Comparison of ENCODE assay signal across 8 cellular contexts in the genomic region with DNA sequence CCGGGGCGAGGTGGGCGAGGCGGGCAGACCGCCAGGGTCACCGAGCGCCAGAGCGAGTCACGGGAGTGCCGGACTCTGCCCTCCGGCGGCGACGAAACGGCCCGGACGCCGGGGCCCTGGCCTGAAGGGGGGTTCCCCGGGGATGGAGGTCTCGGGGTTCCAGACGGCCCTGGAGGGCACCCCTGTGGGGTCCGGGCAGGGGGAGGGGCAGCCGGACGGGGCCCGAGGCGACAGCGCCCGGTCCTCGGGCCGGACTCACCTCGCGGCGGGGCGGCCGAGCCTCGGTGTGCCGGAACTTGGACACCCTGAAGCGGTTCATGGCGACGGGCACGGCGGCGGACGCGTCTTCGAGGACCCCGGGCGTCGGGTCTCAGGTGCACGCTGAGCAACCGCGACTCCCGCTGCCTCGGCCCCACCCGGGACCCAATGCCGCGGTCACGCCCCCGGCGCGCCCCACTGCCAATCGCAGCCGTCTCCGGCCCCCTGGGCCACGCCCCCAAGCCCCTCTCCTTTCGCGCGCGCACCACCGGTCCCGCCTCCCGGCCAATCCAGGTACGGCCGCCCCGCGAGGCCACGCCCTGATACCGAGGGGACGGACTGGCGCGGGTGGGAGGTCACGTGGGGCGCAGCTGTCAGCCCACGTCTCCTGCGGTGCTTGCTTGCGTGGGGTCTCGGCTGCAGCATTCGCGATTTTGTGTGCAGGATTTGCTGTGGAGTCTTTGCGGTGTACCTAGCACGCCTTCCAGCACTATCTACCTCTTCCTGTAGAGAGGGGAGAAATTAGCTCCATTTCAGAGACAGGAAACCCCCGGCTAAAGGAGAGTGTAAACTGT. TPM values are rescaled to one million over a fixed set of nuclear protein-coding genes. Genes with fewer than 3 reads are reported as not detected.
DNase-seq lines count a peak whose midpoint lies in the region; ATAC-seq, FAIRE-seq and TF ChIP-seq lines count a peak whose summit lies in the region.

A gene (minus strand): TSS at position 397 of the 833 bp plus-strand sequence. CDS start 78 bp downstream, at position 319.

- H3K4me3 ChIP-seq in right atrium auricular region = peak within 1 kb of the TSS; percentile 80 to 99

- DNase-seq in NCI-H187 treated with DMSO at 0.1 percent for 48 hours (lab: John Stamatoyannopoulos, UW) = peak; percentile 17
- DNase-seq in right atrium auricular region (ENCODE audit: low spot score) = peak; percentile 96
- DNase-seq in putamen (ENCODE audit: low spot score) = peak; percentile 96
- peak; percentile 99 for DNase-seq in urothelium cell line (ENCODE audit: low spot score)

- no peaks in the 10 kb centered on the region for H3K9me3 ChIP-seq in right atrium auricular region

- FAIRE-seq in urothelium cell line (lab: Jason Lieb, UNC) = peak; percentile 97

- peak within 1 kb of the TSS; percentile 96 for H3K27ac ChIP-seq in angular gyrus (ENCODE audit: low read depth, low read length)
- H3K27ac ChIP-seq in right atrium auricular region = peak within 1 kb of the TSS; percentile 76 to 83

- peak; percentile 73 for ATAC-seq in GM18502 (IDR thresholded peaks at IDR 0.05; ENCODE audit: poor library complexity, unreplicated experiment)
- ATAC-seq in HG02938 (IDR thresholded peaks at IDR 0.05; ENCODE audit: unreplicated experiment) = peak; percentile 45

- no peak for TF ChIP-seq CTCF in right atrium auricular region (IDR thresholded peaks at IDR 0.05)

- no peaks in the 10 kb centered on the region for H3K27me3 ChIP-seq in right atrium auricular region

- no peaks in the 10 kb centered on the region for H3K36me3 ChIP-seq in right atrium auricular region

- H3K4me1 ChIP-seq in right atrium auricular region = peaks cover 0 to 28% of the 10 kb centered on the region in 2 donors

- intact Hi-C loops in T-helper 2 cell treated with Interferon-gamma antibody and Interleukin-4, amounts not matched to agents 100 ng/mL and 5 ng/mL, for 36 hours (cut with micrococcal nuclease) = loop anchor here (1.0 to 5.0 kb wide), 3 partner anchors 9 to 144 kb away; a partner anchor contains a TSS

RNA-seq across cellular contexts. Expression of the gene that starts here (rescaled TPM):
- 200 and 202 TPM in 2 replicates for total RNA-seq in T-helper 2 cell treated with Interferon-gamma antibody and Interleukin-4, amounts not matched to agents 100 ng/mL and 5 ng/mL, for 36 hours
- total RNA-seq in right atrium auricular region = 10 to 100 TPM; 10.3 TPM

Comparison
In these comparisons a context has a peak if more than half of its experiments do, and no peak if none do; other contexts are left out.
1. Peak in every context shown above with its lines: DNase-seq, ATAC-seq, H3K4me3 ChIP-seq and H3K27ac ChIP-seq.
2. RNA of the gene that starts here (total RNA-seq): 200 to 202 TPM in T-helper 2 cell treated with Interferon-gamma antibody and Interleukin-4, amounts not matched to agents 100 ng/mL and 5 ng/mL, for 36 hours; 10.3 TPM in right atrium auricular region; every median in the first group is over 10 times any median in the second.
3. DNase-seq: peak in every context shown above with its lines; median percentile 99 in urothelium cell line; 96 in right atrium auricular region; 96 in putamen; 17 in NCI-H187 treated with DMSO at 0.1 percent for 48 hours.